24 cellular contexts compared by ENCODE assay signal in the genomic region with DNA sequence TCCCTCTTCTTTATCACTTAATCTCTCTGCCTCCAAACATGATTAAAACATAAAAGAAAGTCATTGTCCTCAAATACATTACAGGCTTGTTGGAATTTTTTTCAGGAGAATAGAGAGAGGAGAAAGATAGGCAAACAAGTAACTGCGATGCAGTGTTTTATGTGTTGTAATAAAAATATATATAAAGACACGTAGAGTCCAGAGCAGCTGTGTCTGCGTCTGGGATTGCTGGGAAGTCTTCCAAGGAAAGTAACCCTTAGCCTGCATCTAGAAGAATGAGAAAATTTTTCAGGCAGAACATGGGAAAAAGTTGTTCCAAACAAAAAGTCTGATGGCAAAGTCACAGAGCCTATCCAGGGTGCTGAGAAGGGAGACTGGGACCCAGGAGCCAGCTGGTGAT.
DNase-seq lines count a peak whose midpoint lies in the region; ATAC-seq and TF ChIP-seq lines count a peak whose summit lies in the region.
"Had no signal": no experiment of that assay in that cellular context is flagged by ENCODE, and none has a peak within 500 bp of the region (broad histone marks: within the 10 kb centered on the region; RNA-seq: fewer than 3 reads in every experiment).

No MANE protein-coding gene starts in this region.

- H3K4me2 ChIP-seq in hepatocyte = peak overlapping the region; percentile 18

- H3K4me3 ChIP-seq in cardiac fibroblast (replicated peaks in 1 of 2; ENCODE audit: low read depth in 2 of 2, low read length in 2 of 2) (no peak overlapping the region), hepatocyte (no peak overlapping the region), skeletal muscle cell (ENCODE audit: low read depth, low read length) (no peak overlapping the region)
- H3K4me3 ChIP-seq: heart right ventricle, SJSA1, skin epidermis, stomach, thyroid gland had no signal

- no peak overlapping the region for H3K27ac ChIP-seq in hepatocyte
- H3K27ac ChIP-seq: heart right ventricle, SJSA1, skin epidermis, stomach, thyroid gland had no signal

- H3K79me2 ChIP-seq in hepatocyte = no peaks in the 10 kb centered on the region

- no peak overlapping the region for H2AFZ ChIP-seq in hepatocyte

- no peak for TF ChIP-seq CTCF in cardiac fibroblast (IDR thresholded peaks at IDR 0.05; ENCODE audit: low read depth, low read length)
- no peak for TF ChIP-seq CTCF in hepatocyte (IDR thresholded peaks at IDR 0.05; ENCODE audit: poor library complexity)

- no peaks in the 10 kb centered on the region for H4K20me1 ChIP-seq in hepatocyte (ENCODE audit: insufficient read depth, poor library complexity, severe bottlenecking)

- 43% methylated on average over 3 of the region's 3 CpGs for WGBS in hepatocyte (ENCODE audit: low lambda C conversion rate, missing lambda C conversion rate)

- no peaks in the 10 kb centered on the region for H3K36me3 ChIP-seq in hepatocyte (replicated peaks; ENCODE audit: insufficient read depth, low read depth)
- H3K36me3 ChIP-seq: heart right ventricle, SJSA1, stomach, thyroid gland had no signal

- H3K4me1 ChIP-seq in hepatocyte (ENCODE audit: insufficient read depth) = no peaks in the 10 kb centered on the region
- H3K4me1 ChIP-seq: heart right ventricle, stomach, thyroid gland had no signal

- no peaks in the 10 kb centered on the region for H3K9me3 ChIP-seq in hepatocyte (ENCODE audit: low read depth)
- H3K9me3 ChIP-seq: heart right ventricle, SJSA1, stomach, thyroid gland had no signal

- DNase-seq in RPMI7951 (ENCODE audit: low read depth) (peak; percentile 52), cardiac fibroblast (ENCODE audit: low read depth in 2 of 2) (peak; percentile 27 to 67), hepatocyte (ENCODE audit: low spot score) (no peak), skeletal muscle cell (ENCODE audit: low read depth) (peak; percentile 67), left lobe of liver (ENCODE audit: low spot score) (no peak), NCI-H2029 treated with DMSO at 0.1 percent for 48 hours (lab: John Stamatoyannopoulos, UW) (no peak), SKM-1 treated with dmso at 0.1 percent for 144 hours (lab: John Stamatoyannopoulos, UW; ENCODE audit: unreplicated experiment) (no peak)
- DNase-seq: ACHN; activated CD4-positive, alpha-beta T cell treated with anti-CD3 and anti-CD28 coated beads for 1 hour; activated CD8-positive, alpha-beta T cell treated with anti-CD3 and anti-CD28 coated beads for 36 hours; foreskin melanocyte; H9; heart right ventricle; naive thymus-derived CD4-positive, alpha-beta T cell; NCI-H1092 treated with DMSO at 0.1 percent for 48 hours; NCI-H2081; NCI-H345; NCI-H748 treated with DMSO at 0.1 percent for 48 hours; occipital lobe; stimulated activated CD4-positive, alpha-beta T cell treated with anti-CD3 and anti-CD28 coated beads, Interleukin-2, amount 100 ng/mL, for 24 hours; stomach; thyroid gland had no signal

- no peaks in the 10 kb centered on the region for H3K27me3 ChIP-seq in hepatocyte
- H3K27me3 ChIP-seq: SJSA1, stomach, thyroid gland had no signal

- no peaks in the 10 kb centered on the region for H3K9me2 ChIP-seq in hepatocyte (replicated peaks; ENCODE audit: insufficient read depth)

- ATAC-seq in left lobe of liver = no peak
- ATAC-seq: activated CD8-positive, alpha-beta T cell treated with anti-CD3 and anti-CD28 coated beads for 36 hours; naive thymus-derived CD4-positive, alpha-beta T cell had no signal

Comparison
In these comparisons a context has a peak if more than half of its experiments do, and no peak if none do; other contexts are left out.
1. DNase-seq: peak in RPMI7951 (single experiment), cardiac fibroblast (2 of 2) and skeletal muscle cell (single experiment); none in hepatocyte (single experiment), left lobe of liver (single experiment), NCI-H2029 treated with DMSO at 0.1 percent for 48 hours (single experiment) and SKM-1 treated with dmso at 0.1 percent for 144 hours (single experiment).